1 cellular context compared by ENCODE assay signal in the genomic region with DNA sequence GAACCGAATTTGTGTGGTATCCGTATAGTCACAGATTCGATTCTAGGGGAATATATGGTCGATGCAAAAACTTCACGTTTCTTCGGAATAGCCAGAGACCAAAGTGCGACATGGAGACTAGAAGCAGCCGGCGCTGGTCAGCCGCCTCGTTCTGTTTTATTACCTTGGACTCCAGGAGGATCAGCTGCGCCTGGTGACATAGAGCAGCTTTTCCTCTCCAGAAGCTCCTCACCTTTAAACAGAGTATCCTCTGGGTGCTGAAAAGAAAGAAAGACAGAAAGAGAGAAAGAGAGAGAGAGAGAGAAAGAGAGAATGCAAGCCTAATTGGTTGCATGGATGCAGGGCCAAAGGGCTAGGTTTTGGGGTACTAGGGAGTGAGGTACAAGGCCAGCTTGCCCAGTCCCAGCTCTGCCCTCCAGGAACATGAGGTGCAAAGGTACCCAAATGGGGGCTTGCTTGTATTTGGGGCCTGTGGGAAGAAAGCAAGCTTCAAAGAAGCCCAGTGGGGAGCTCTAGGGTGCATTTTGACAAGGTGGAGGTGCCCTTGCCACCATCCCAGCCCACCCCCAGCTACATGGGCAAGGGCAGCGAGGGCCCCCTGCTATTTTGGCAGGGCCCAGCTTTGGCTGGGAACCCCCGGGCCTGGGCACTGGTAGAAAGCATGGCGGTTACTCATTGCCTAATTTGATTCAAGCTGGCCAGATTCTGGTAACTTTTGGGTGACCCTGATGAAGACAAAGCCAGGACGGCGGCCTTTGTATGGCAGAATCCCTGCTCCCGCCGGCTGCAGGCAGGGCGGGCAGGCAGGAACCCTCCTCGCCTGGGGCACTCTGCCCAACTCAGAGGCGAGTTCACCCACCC.
TF ChIP-seq lines count a peak whose summit lies in the region.

No MANE protein-coding gene starts in this region.

TF ChIP-seq in endothelial cell of umbilical vein, 7 proteins besides CTCF, POLR2A, EP300 and RAD21:
- TF ChIP-seq MYC (IDR thresholded peaks at IDR 0.05; ENCODE audit: low read depth, low read length) = no peak
- TF ChIP-seq, protein P1, sequence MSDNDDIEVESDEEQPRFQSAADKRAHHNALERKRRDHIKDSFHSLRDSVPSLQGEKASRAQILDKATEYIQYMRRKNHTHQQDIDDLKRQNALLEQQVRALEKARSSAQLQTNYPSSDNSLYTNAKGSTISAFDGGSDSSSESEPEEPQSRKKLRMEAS (IDR thresholded peaks at IDR 0.05; ENCODE audit: insufficient read depth, insufficient read length) = no peak
- no peak for TF ChIP-seq JUN (IDR thresholded peaks at IDR 0.05; ENCODE audit: borderline replicate concordance, insufficient read depth, insufficient read length, low read depth)
- TF ChIP-seq POLR2AphosphoS5 (IDR thresholded peaks at IDR 0.05; ENCODE audit: insufficient read depth, low read depth, low read length) = no peak
- no peak for TF ChIP-seq GATA2 (IDR thresholded peaks at IDR 0.05; ENCODE audit: insufficient read depth, insufficient read length, low read depth, low read length)
- TF ChIP-seq EZH2 (IDR thresholded peaks at IDR 0.05; ENCODE audit: borderline replicate concordance, low read depth, low read length, severe bottlenecking) = no peak
- TF ChIP-seq FOS (IDR thresholded peaks at IDR 0.05; ENCODE audit: borderline replicate concordance, insufficient read depth, low read length) = no peak
